ENCODE assay signal across 13 cellular contexts in genomic region chr1:1796466-1796865, GRCh38. TPM values are rescaled to one million over a fixed set of nuclear protein-coding genes. Genes with fewer than 3 reads are reported as not detected.
DNase-seq lines count a peak whose midpoint lies in the region; ATAC-seq and TF ChIP-seq lines count a peak whose summit lies in the region.
"Had no signal": no experiment of that assay in that cellular context is flagged by ENCODE, and none has a peak within 500 bp of the region (broad histone marks: within the 10 kb centered on the region; RNA-seq: fewer than 3 reads in every experiment).

No MANE protein-coding gene starts in this region.

- H3K27me3 Mint-ChIP-seq in T-helper 2 cell treated with Interferon-gamma antibody and Interleukin-4, amounts not matched to agents 5 μg/mL and 100 μg/mL, for 36 hours (ENCODE audit: low read depth): no peaks in the 10 kb centered on the region
- peaks cover 14% of the 10 kb centered on the region for H3K27me3 Mint-ChIP-seq in endothelial cell (ENCODE audit: unreplicated experiment)

- H4K20me1 ChIP-seq in OCI-LY1 (ENCODE audit: insufficient read depth, low read length): no peaks in the 10 kb centered on the region

- H3K27ac ChIP-seq in OCI-LY1 (ENCODE audit: low read depth, low read length, poor library complexity, severe bottlenecking) (no peak overlapping the region), dorsolateral prefrontal cortex (peak overlapping the region in 3 of 59 donors; percentile 5 to 16 (median 7))
- H3K27ac ChIP-seq: A549, parathyroid adenoma, SJSA1 had no signal

- no peak for DNase-seq in T-helper 2 cell treated with Interferon-gamma antibody and Interleukin-4, amounts not matched to agents 5 μg/mL and 100 μg/mL, for 36 hours (ENCODE audit: low spot score)
- DNase-seq in T-helper 2 cell (no peak), endothelial cell (ENCODE audit: low spot score) (no peak), putamen (ENCODE audit: low spot score) (peak; percentile 70), NCI-H748 (lab: John Stamatoyannopoulos, UW; ENCODE audit: unreplicated experiment) (no peak), omental fat pad (ENCODE audit: low spot score) (no peak), dorsolateral prefrontal cortex (no peak)
- DNase-seq: dermis blood vessel endothelial cell, NCI-H2081 treated with DMSO at 0.1 percent for 48 hours had no signal

- peak; percentile 47; the same call in 1 of the 2 replicates for TF ChIP-seq CTCF in OCI-LY1 (IDR thresholded peaks at IDR 0.05; ENCODE audit: low read length)
- no peak for TF ChIP-seq CTCF in endothelial cell (IDR thresholded peaks at IDR 0.05; ENCODE audit: unreplicated experiment)
- no peak for TF ChIP-seq CTCF in omental fat pad (IDR thresholded peaks at IDR 0.05)
- TF ChIP-seq CTCF in dorsolateral prefrontal cortex (IDR thresholded peaks at IDR 0.05 in 54 of 56, conservative IDR thresholded peaks at IDR 0.05 in 2 of 56; ENCODE audit: low read depth in 1 of 56, partially characterized antibody in 56 of 56): peak in 8 of 56 donors; percentile 10 to 21 (median 11)

- H3K4me1 ChIP-seq in OCI-LY1 (ENCODE audit: insufficient read depth, low read length, severe bottlenecking): peaks cover 34% of the 10 kb centered on the region
- H3K4me1 ChIP-seq: A549, SJSA1 had no signal

- peaks cover 59% of the 10 kb centered on the region for H3K36me3 Mint-ChIP-seq in T-helper 2 cell treated with Interferon-gamma antibody and Interleukin-4, amounts not matched to agents 5 μg/mL and 100 μg/mL, for 36 hours (ENCODE audit: low read depth)
- H3K36me3 Mint-ChIP-seq in endothelial cell (ENCODE audit: low read depth, unreplicated experiment): peaks cover 43% of the 10 kb centered on the region

- H3K4me1 Mint-ChIP-seq in T-helper 2 cell treated with Interferon-gamma antibody and Interleukin-4, amounts not matched to agents 5 μg/mL and 100 μg/mL, for 36 hours (ENCODE audit: low read depth): peaks cover 8% of the 10 kb centered on the region
- H3K4me1 Mint-ChIP-seq in endothelial cell (ENCODE audit: unreplicated experiment): no peaks in the 10 kb centered on the region

- no peak overlapping the region for H3K4me3 Mint-ChIP-seq in T-helper 2 cell treated with Interferon-gamma antibody and Interleukin-4, amounts not matched to agents 5 μg/mL and 100 μg/mL, for 36 hours
- peak overlapping the region; percentile 62 for H3K4me3 Mint-ChIP-seq in endothelial cell (ENCODE audit: unreplicated experiment)

- H2AFZ ChIP-seq in OCI-LY1 (ENCODE audit: low read length): no peak overlapping the region
- H2AFZ ChIP-seq: parathyroid adenoma had no signal

- no peaks in the 10 kb centered on the region for H3K9me3 Mint-ChIP-seq in T-helper 2 cell treated with Interferon-gamma antibody and Interleukin-4, amounts not matched to agents 5 μg/mL and 100 μg/mL, for 36 hours
- H3K9me3 Mint-ChIP-seq in endothelial cell (ENCODE audit: unreplicated experiment): no peaks in the 10 kb centered on the region

- H3K27me3 ChIP-seq in OCI-LY1 (ENCODE audit: insufficient read depth, low read length) (no peaks in the 10 kb centered on the region), dorsolateral prefrontal cortex (no peaks in the 10 kb centered on the region)
- H3K27me3 ChIP-seq: SJSA1 had no signal

- H3K36me3 ChIP-seq in OCI-LY1 (ENCODE audit: insufficient read depth, low read length): peaks cover 92% of the 10 kb centered on the region

- 0 out of 2 replicates have a peak, but pooled peaks cover 8% of the 10 kb centered on the region for H3F3A ChIP-seq in OCI-LY1 (ENCODE audit: insufficient read depth, low read length)

- no peaks in the 10 kb centered on the region for H3K9me3 ChIP-seq in OCI-LY1 (ENCODE audit: low read length)
- H3K9me3 ChIP-seq: A549, SJSA1 had no signal

- H3K79me2 ChIP-seq in OCI-LY1 (ENCODE audit: insufficient read depth, low read length): peaks cover 10% of the 10 kb centered on the region

- no peaks in the 10 kb centered on the region for H3K9me2 ChIP-seq in OCI-LY1 (ENCODE audit: low read depth, low read length)

- no peak overlapping the region for H3K4me3 ChIP-seq in OCI-LY1 (ENCODE audit: low read depth, low read length, poor library complexity, severe bottlenecking)
- H3K4me3 ChIP-seq in dorsolateral prefrontal cortex: no peak overlapping the region
- H3K4me3 ChIP-seq: A549, SJSA1 had no signal

- H3K4me2 ChIP-seq in OCI-LY1 (ENCODE audit: low read length): no peak overlapping the region
- H3K4me2 ChIP-seq: A549 had no signal

- intact Hi-C loops in dorsolateral prefrontal cortex (cut with DNase I): no loop called here

- ATAC-seq in omental fat pad (ENCODE audit: low FRiP score): no peak

- no peak overlapping the region for H3K9ac ChIP-seq in OCI-LY1 (ENCODE audit: low read length)
- H3K9ac ChIP-seq: parathyroid adenoma had no signal

- peak overlapping the region; percentile 7 for H3K27ac Mint-ChIP-seq in T-helper 2 cell treated with Interferon-gamma antibody and Interleukin-4, amounts not matched to agents 5 μg/mL and 100 μg/mL, for 36 hours
- no peak overlapping the region for H3K27ac Mint-ChIP-seq in endothelial cell (ENCODE audit: unreplicated experiment)

RNA-seq across cellular contexts. Expression of gene NADK, which starts 18.2 kb away (rescaled TPM):
- 85.4 TPM for total RNA-seq in endothelial cell (ENCODE audit: unreplicated experiment)
- total RNA-seq in omental fat pad: 100 to 1,000 TPM in 3 of 4 donors, 10 to 100 TPM in 1; 97.2 to 136 (median 114) TPM
- total RNA-seq in dorsolateral prefrontal cortex: 10 to 100 TPM; 37.6 to 88.4 (median 49.0) TPM
